ENCODE assay signal across 8 cellular contexts in genomic region chr1:92481598-92482403, GRCh38. TPM values are rescaled to one million over a fixed set of nuclear protein-coding genes. Genes with fewer than 3 reads are reported as not detected.
DNase-seq lines count a peak whose midpoint lies in the region; ATAC-seq lines count a peak whose summit lies in the region.

No MANE protein-coding gene starts in this region.

- 65% methylated on average over 37 of the region's 37 CpGs for WGBS in thymus

- H3K36me3 ChIP-seq in adipocyte (ENCODE audit: control insufficient read depth, insufficient read depth, low read length, severe bottlenecking): no peaks in the 10 kb centered on the region
- peaks cover 25% of the 10 kb centered on the region for H3K36me3 ChIP-seq in thymus (ENCODE audit: control insufficient read depth, insufficient read depth)

- H3K9me3 ChIP-seq in adipocyte (ENCODE audit: control insufficient read depth, low read length): no peaks in the 10 kb centered on the region
- H3K9me3 ChIP-seq in thymus (ENCODE audit: control insufficient read depth): peaks cover 1% of the 10 kb centered on the region

- peak overlapping the region; percentile 98 for H3K27ac Mint-ChIP-seq in activated T-cell treated with anti-CD3 and anti-CD28 coated beads, Interleukin-2, amount 50 U/mL, for 24 hours

- H3K4me3 Mint-ChIP-seq in activated T-cell treated with anti-CD3 and anti-CD28 coated beads, Interleukin-2, amount 50 U/mL, for 24 hours: peak overlapping the region; percentile 90

- peaks cover 53% of the 10 kb centered on the region for H3K4me1 Mint-ChIP-seq in activated T-cell treated with anti-CD3 and anti-CD28 coated beads, Interleukin-2, amount 50 U/mL, for 24 hours (ENCODE audit: low read depth)

- no peaks in the 10 kb centered on the region for H3K9me3 Mint-ChIP-seq in activated T-cell treated with anti-CD3 and anti-CD28 coated beads, Interleukin-2, amount 50 U/mL, for 24 hours

- no peak overlapping the region for H3K9ac ChIP-seq in adipocyte (ENCODE audit: low read length)

- H3K27ac ChIP-seq in thymus (ENCODE audit: low read depth): no peak overlapping the region

- H3K27me3 ChIP-seq in adipocyte (replicated peaks; ENCODE audit: control insufficient read depth, insufficient read depth, low read length): peaks cover 81% of the 10 kb centered on the region
- no peaks in the 10 kb centered on the region for H3K27me3 ChIP-seq in thymus (ENCODE audit: control insufficient read depth, insufficient read depth)

- DNase-seq in activated T-cell treated with anti-CD3 and anti-CD28 coated beads, Interleukin-2, amount 50 U/mL, for 24 hours: no peak
- DNase-seq in activated T-cell treated with anti-CD3 and anti-CD28 coated beads, Interleukin-2, amount 50 U/mL, for 48 hours: no peak
- peak; percentile 25 for DNase-seq in adipocyte (ENCODE audit: low read depth)
- peak; percentile 63 for DNase-seq in left kidney (ENCODE audit: low read depth, low spot score)
- DNase-seq in sciatic nerve (ENCODE audit: low spot score): no peak
- DNase-seq in HT-29 (ENCODE audit: low spot score): no peak

- H3K4me1 ChIP-seq in adipocyte (ENCODE audit: control insufficient read depth, insufficient read depth, low read length) (peaks cover 49% of the 10 kb centered on the region), thymus (ENCODE audit: control insufficient read depth, insufficient read depth, low read length) (peaks cover 29% of the 10 kb centered on the region)

- no peak for ATAC-seq in sciatic nerve
- no peak for ATAC-seq in HG03108 (IDR thresholded peaks at IDR 0.05; ENCODE audit: unreplicated experiment)

- peaks cover 86% of the 10 kb centered on the region for H3K36me3 Mint-ChIP-seq in activated T-cell treated with anti-CD3 and anti-CD28 coated beads, Interleukin-2, amount 50 U/mL, for 24 hours (ENCODE audit: low read depth)

- H3K27me3 Mint-ChIP-seq in activated T-cell treated with anti-CD3 and anti-CD28 coated beads, Interleukin-2, amount 50 U/mL, for 24 hours: no peaks in the 10 kb centered on the region

- intact Hi-C loops in sciatic nerve (cut with DNase I): no loop called here

- H3K4me3 ChIP-seq in adipocyte (ENCODE audit: low read length): peak overlapping the region; percentile 57
- peak overlapping the region; percentile 70 for H3K4me3 ChIP-seq in thymus (ENCODE audit: low read length)

RNA-seq across cellular contexts. Expression of gene GFI1, which starts 4.9 kb away (rescaled TPM):
- 12.6 TPM for polyA plus RNA-seq in thymus
- total RNA-seq in sciatic nerve: 0.85 TPM
- 0.20 and 0.42 TPM in 2 replicates for total RNA-seq in HT-29 (2014; rRNA removed; shearing (Covaris generic))

Comparison
In these comparisons a context has a peak if more than half of its experiments do, and no peak if none do; other contexts are left out.
1. DNase-seq: peak in adipocyte (single experiment) and left kidney (single experiment); none in activated T-cell treated with anti-CD3 and anti-CD28 coated beads, Interleukin-2, amount 50 U/mL, for 24 hours (single experiment), activated T-cell treated with anti-CD3 and anti-CD28 coated beads, Interleukin-2, amount 50 U/mL, for 48 hours (0 of 2), sciatic nerve (single experiment) and HT-29 (single experiment).